Comparison of ENCODE assay signal across 16 cellular contexts in the genomic region with DNA sequence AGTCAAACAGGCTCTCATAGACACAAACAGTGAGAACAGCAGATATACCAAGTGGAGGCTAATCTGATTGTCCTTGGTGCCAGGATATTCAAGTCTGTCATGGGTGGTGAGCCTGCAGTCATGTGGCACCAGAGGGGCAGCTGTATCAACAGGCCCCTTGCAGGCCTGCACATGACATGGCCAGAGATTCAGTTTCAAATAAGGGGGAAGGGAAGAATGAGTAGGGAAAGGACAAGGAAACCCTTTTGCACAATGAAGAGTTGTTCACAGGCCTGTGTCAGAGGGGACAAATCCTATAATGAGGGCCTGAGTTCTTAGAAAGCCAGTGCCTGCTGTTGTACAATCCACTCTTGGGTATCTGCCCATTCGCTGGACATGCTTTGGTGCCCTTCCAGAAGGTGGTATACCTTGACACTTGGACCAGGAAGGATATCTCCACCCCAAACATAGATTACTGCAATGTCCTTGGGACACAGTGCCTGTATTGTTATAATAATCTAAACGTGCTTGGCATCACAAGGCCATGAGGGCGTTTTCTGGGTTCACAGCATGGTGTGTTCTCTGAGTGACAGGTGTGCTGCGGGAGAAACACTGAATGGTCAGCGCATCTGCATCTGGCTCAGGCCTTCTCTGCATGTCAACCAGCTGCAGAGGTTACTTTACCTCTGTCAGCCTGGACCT. TPM values are rescaled to one million over a fixed set of nuclear protein-coding genes. Genes with fewer than 3 reads are reported as not detected.
DNase-seq lines count a peak whose midpoint lies in the region; ATAC-seq and TF ChIP-seq lines count a peak whose summit lies in the region.
"Had no signal": no experiment of that assay in that cellular context is flagged by ENCODE, and none has a peak within 500 bp of the region (broad histone marks: within the 10 kb centered on the region; RNA-seq: fewer than 3 reads in every experiment).

No MANE protein-coding gene starts in this region.

- DNase-seq in mammary epithelial cell (peak; percentile 40), breast epithelium (ENCODE audit: low spot score in 2 of 2) (no peak), colonic mucosa (peak; percentile 81), myocyte (ENCODE audit: low read depth) (peak; percentile 84), DMS114 treated with DMSO at 0.1 percent for 48 hours (lab: John Stamatoyannopoulos, UW; ENCODE audit: unreplicated experiment) (no peak), kidney glomerular epithelial cell (lab: John Stamatoyannopoulos, UW) (no peak)
- no peak for DNase-seq in activated naive CD8-positive, alpha-beta T cell treated with anti-CD3 and anti-CD28 coated beads, Interleukin-2, amount 50 U/mL, for 24 hours
- DNase-seq: activated CD4-positive, CD25-positive, alpha-beta regulatory T cell; adrenal gland; naive thymus-derived CD8-positive, alpha-beta T cell; NCI-H187 treated with DMSO at 0.1 percent for 48 hours; SW 1271; upper lobe of left lung had no signal

- H3K27ac ChIP-seq in mammary epithelial cell (ENCODE audit: insufficient read depth, low read depth, low read length) = no peak overlapping the region
- no peak overlapping the region for H3K27ac ChIP-seq in breast epithelium
- peak overlapping the region; percentile 96 for H3K27ac ChIP-seq in colonic mucosa
- H3K27ac ChIP-seq: adrenal gland, KMS-11, upper lobe of left lung had no signal

- in situ Hi-C loops in mammary epithelial cell (cut with MboI; ENCODE audit: low sequenced_read_pairs in 2 of 2) = no loop called here

- no peak overlapping the region for H3K4me3 Mint-ChIP-seq in activated naive CD8-positive, alpha-beta T cell treated with anti-CD3 and anti-CD28 coated beads, Interleukin-2, amount 50 U/mL, for 24 hours

- WGBS in mammary epithelial cell (ENCODE audit: low coverage, missing lambda C conversion rate) = 52% methylated on average over 3 of the region's 5 CpGs

- BruUV-seq in mammary epithelial cell (replicated peaks; lab: Mats Ljungman, UMichigan) = no TSS peak

- ATAC-seq in activated naive CD8-positive, alpha-beta T cell treated with anti-CD3 and anti-CD28 coated beads, Interleukin-2, amount 50 U/mL, for 24 hours = no peak
- ATAC-seq in HG03457 (IDR thresholded peaks at IDR 0.05; ENCODE audit: unreplicated experiment) = no peak
- ATAC-seq: naive thymus-derived CD8-positive, alpha-beta T cell had no signal

- TF ChIP-seq POLR2A in breast epithelium (IDR thresholded peaks at IDR 0.05) = no peak

- H3K9me3 ChIP-seq in mammary epithelial cell (replicated peaks; ENCODE audit: insufficient read depth, low read length) (no peaks in the 10 kb centered on the region), breast epithelium (no peaks in the 10 kb centered on the region), colonic mucosa (no peaks in the 10 kb centered on the region)
- H3K9me3 ChIP-seq: adrenal gland had no signal

- dilution Hi-C loops in mammary epithelial cell (cut with HindIII; ENCODE audit: low sequenced_read_pairs) = loop anchor here (10.0 kb wide), 1 partner anchor 56 kb away; a partner anchor contains a TSS

- no peaks in the 10 kb centered on the region for H3K9me3 Mint-ChIP-seq in activated naive CD8-positive, alpha-beta T cell treated with anti-CD3 and anti-CD28 coated beads, Interleukin-2, amount 50 U/mL, for 24 hours
- H3K9me3 Mint-ChIP-seq: naive thymus-derived CD8-positive, alpha-beta T cell had no signal

- H4K20me1 ChIP-seq in mammary epithelial cell (ENCODE audit: insufficient read depth, low read length) = no peaks in the 10 kb centered on the region

- peaks cover 18% of the 10 kb centered on the region for H3K4me1 Mint-ChIP-seq in activated naive CD8-positive, alpha-beta T cell treated with anti-CD3 and anti-CD28 coated beads, Interleukin-2, amount 50 U/mL, for 24 hours

- H3K36me3 Mint-ChIP-seq in activated naive CD8-positive, alpha-beta T cell treated with anti-CD3 and anti-CD28 coated beads, Interleukin-2, amount 50 U/mL, for 24 hours (ENCODE audit: low read depth) = no peaks in the 10 kb centered on the region
- H3K36me3 Mint-ChIP-seq: naive thymus-derived CD8-positive, alpha-beta T cell had no signal

- no peaks in the 10 kb centered on the region for H3K36me3 ChIP-seq in mammary epithelial cell (ENCODE audit: insufficient read depth, low read length)
- H3K36me3 ChIP-seq in breast epithelium = no peaks in the 10 kb centered on the region
- H3K36me3 ChIP-seq in colonic mucosa = no peaks in the 10 kb centered on the region
- H3K36me3 ChIP-seq: adrenal gland, upper lobe of left lung had no signal

- intact Hi-C loops in mammary epithelial cell (cut with micrococcal nuclease) (no loop called here), breast epithelium (cut with DNase I; ENCODE audit: low total_unique reads) (no loop called here), colonic mucosa (cut with DNase I) (no loop called here)

- CTCF ChIA-PET in mammary epithelial cell (lab: Charles Lee; ENCODE audit: low non-redundant PET) = no interaction called here

- H3K27ac Mint-ChIP-seq in activated naive CD8-positive, alpha-beta T cell treated with anti-CD3 and anti-CD28 coated beads, Interleukin-2, amount 50 U/mL, for 24 hours = no peak overlapping the region
- H3K27ac Mint-ChIP-seq: naive thymus-derived CD8-positive, alpha-beta T cell had no signal

- H3K4me3 ChIP-seq in mammary epithelial cell (replicated peaks in 1 of 3; ENCODE audit: insufficient read depth in 1 of 3, low read depth in 2 of 3, low read length in 3 of 3) (no peak overlapping the region), breast epithelium (no peak overlapping the region), colonic mucosa (no peak overlapping the region)
- H3K4me3 ChIP-seq: adrenal gland, upper lobe of left lung had no signal

- H3K9ac ChIP-seq in mammary epithelial cell (ENCODE audit: insufficient read depth, low read length) = no peak overlapping the region
- peak overlapping the region in 1 of 2 donors; percentile 73 for H3K9ac ChIP-seq in colonic mucosa (ENCODE audit: low read depth in 2 of 2, low read length in 2 of 2)
- H3K9ac ChIP-seq: KMS-11 had no signal

- H3K79me2 ChIP-seq in mammary epithelial cell (ENCODE audit: insufficient read depth, low read length) = no peaks in the 10 kb centered on the region

- no peak for TF ChIP-seq CTCF in mammary epithelial cell (conservative IDR thresholded peaks at IDR 0.05 in 1 of 2, IDR thresholded peaks at IDR 0.05 in 1 of 2; ENCODE audit: extremely low read depth in 1 of 2, insufficient read depth in 1 of 2, low read depth in 1 of 2, low read length in 2 of 2)
- no peak for TF ChIP-seq CTCF in breast epithelium (IDR thresholded peaks at IDR 0.05)
- no peak for TF ChIP-seq CTCF in colonic mucosa (IDR thresholded peaks at IDR 0.05)

- no peak overlapping the region for H3K4me2 ChIP-seq in mammary epithelial cell (ENCODE audit: insufficient read depth, low read depth, low read length)
- H3K4me2 ChIP-seq: KMS-11 had no signal

- peaks cover 72% of the 10 kb centered on the region for H3K27me3 Mint-ChIP-seq in activated naive CD8-positive, alpha-beta T cell treated with anti-CD3 and anti-CD28 coated beads, Interleukin-2, amount 50 U/mL, for 24 hours

- H3K27me3 ChIP-seq in mammary epithelial cell (ENCODE audit: insufficient read depth, low read length) (no peaks in the 10 kb centered on the region), breast epithelium (peaks cover 0 to 3% of the 10 kb centered on the region in 2 donors), colonic mucosa (no peaks in the 10 kb centered on the region)

- H3K4me1 ChIP-seq in mammary epithelial cell (ENCODE audit: insufficient read depth, low read length) (peaks cover 52% of the 10 kb centered on the region), breast epithelium (no peaks in the 10 kb centered on the region), colonic mucosa (peaks cover 12% of the 10 kb centered on the region)

- no peak overlapping the region for H2AFZ ChIP-seq in mammary epithelial cell (ENCODE audit: low read depth, low read length)

RNA-seq across cellular contexts. Expression of a gene that starts 1.9 kb away (rescaled TPM):
- total RNA-seq in mammary epithelial cell (1 to 10 TPM in 1 of 2 donors, under 1 TPM in 1; 0.83 to 2.6 TPM), breast epithelium (under 1 TPM in 1 of 3 donors, not detected in 2; 0.64 TPM), colonic mucosa (100 to 1,000 TPM in 1 of 2 donors, 10 to 100 TPM in 1; 69.3 to 121 TPM), myocyte (10.4 and 22.6 TPM in 2 replicates)
- 6.0 TPM for polyA plus RNA-seq in mammary epithelial cell
- polyA minus RNA-seq in mammary epithelial cell = 2.7 TPM
- polyA plus RNA-seq in myocyte (2012) = 5.6 TPM
- total RNA-seq: naive thymus-derived CD8-positive, alpha-beta T cell had no signal

RNA-seq across cellular contexts. Expression of a gene that starts 54.5 kb away (rescaled TPM):
- total RNA-seq in mammary epithelial cell (not detected), breast epithelium (not detected), colonic mucosa (not detected), myocyte (not detected in 2 replicates)
- polyA plus RNA-seq in mammary epithelial cell = not detected
- not detected for polyA minus RNA-seq in mammary epithelial cell
- not detected for polyA plus RNA-seq in myocyte (2012)
- total RNA-seq: adrenal gland; naive thymus-derived CD8-positive, alpha-beta T cell; upper lobe of left lung had no signal
- polyA plus RNA-seq: adrenal gland; AG04450; naive thymus-derived CD8-positive, alpha-beta T cell had no signal

Comparison
In these comparisons a context has a peak if more than half of its experiments do, and no peak if none do; other contexts are left out.
1. DNase-seq: peak in mammary epithelial cell (single experiment), colonic mucosa (single experiment) and myocyte (single experiment); none in breast epithelium (0 of 2), DMS114 treated with DMSO at 0.1 percent for 48 hours (single experiment), activated naive CD8-positive, alpha-beta T cell treated with anti-CD3 and anti-CD28 coated beads, Interleukin-2, amount 50 U/mL, for 24 hours (single experiment) and kidney glomerular epithelial cell (single experiment).